In the genomic region with DNA sequence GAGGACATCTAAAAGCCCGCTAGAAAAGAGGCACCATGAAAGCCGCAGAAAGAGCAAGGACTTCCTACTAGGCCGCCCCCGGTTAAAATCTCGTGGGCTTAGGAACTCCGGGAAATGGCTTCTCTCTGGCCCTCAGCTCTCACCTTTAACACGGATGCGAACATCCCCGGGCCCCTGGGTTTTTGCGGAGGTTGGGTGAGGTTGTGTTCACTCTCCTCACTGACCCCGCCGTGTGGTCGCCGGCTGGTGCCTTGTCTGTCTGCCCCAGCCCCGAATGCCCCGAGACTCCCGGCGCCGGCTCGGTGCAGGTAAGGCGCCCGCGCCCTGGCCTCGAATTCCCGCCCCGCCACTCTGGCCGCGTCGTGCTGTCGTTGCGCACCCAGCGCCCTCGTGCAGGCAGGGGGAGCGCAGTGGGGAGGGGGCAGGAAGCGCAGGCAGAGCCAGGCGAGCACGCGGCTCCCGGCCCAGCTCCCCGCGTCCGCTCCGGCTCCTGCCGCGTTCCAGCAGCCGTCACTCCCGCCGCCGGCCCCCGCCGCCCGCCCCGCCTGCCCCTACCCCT, we compare ENCODE assay signal across 9 cellular contexts.
DNase-seq lines count a peak whose midpoint lies in the region; ATAC-seq and TF ChIP-seq lines count a peak whose summit lies in the region.
"Had no signal": no experiment of that assay in that cellular context is flagged by ENCODE, and none has a peak within 500 bp of the region (broad histone marks: within the 10 kb centered on the region; RNA-seq: fewer than 3 reads in every experiment).

Gene SHISAL2A, plus strand, starts transcription at position 437 of the 559 bp plus-strand sequence. CDS start 326 bp downstream, outside the sequence.

- no peak for TF ChIP-seq CTCF in GM12864 (IDR thresholded peaks at IDR 0.05; ENCODE audit: low read depth, low read length, missing control alignments)

- no peak for DNase-seq in GM12864 (ENCODE audit: low read depth)
- DNase-seq in activated naive CD8-positive, alpha-beta T cell treated with anti-CD3 and anti-CD28 coated beads, Interleukin-2, amount 50 U/mL, for 24 hours, result peak; percentile 61
- DNase-seq in iPS-NIHi11 (ENCODE audit: low spot score), result peak; percentile 76
- peak; percentile 63 for DNase-seq in stimulated activated CD4-positive, alpha-beta T cell treated with anti-CD3 and anti-CD28 coated beads, Interleukin-2, amount 100 ng/mL, for 24 hours
- DNase-seq in kidney glomerular epithelial cell (lab: John Stamatoyannopoulos, UW), result no peak

- H3K27ac Mint-ChIP-seq in activated naive CD8-positive, alpha-beta T cell treated with anti-CD3 and anti-CD28 coated beads, Interleukin-2, amount 50 U/mL, for 24 hours, result peak within 1 kb of the TSS; percentile 99

- H3K4me1 Mint-ChIP-seq in activated naive CD8-positive, alpha-beta T cell treated with anti-CD3 and anti-CD28 coated beads, Interleukin-2, amount 50 U/mL, for 24 hours, result peaks cover 59% of the 10 kb centered on the region

- ATAC-seq in SK-N-SH treated with all-trans-retinoic acid at 6 μM for 48 hours, result peak; percentile 48
- peak; percentile 3 for ATAC-seq in activated naive CD8-positive, alpha-beta T cell treated with anti-CD3 and anti-CD28 coated beads, Interleukin-2, amount 50 U/mL, for 24 hours
- ATAC-seq in HG03432 (IDR thresholded peaks at IDR 0.05; ENCODE audit: unreplicated experiment), result no peak
- no peak for ATAC-seq in HG02973 (IDR thresholded peaks at IDR 0.05; ENCODE audit: unreplicated experiment)

- no peaks in the 10 kb centered on the region for H3K36me3 Mint-ChIP-seq in activated naive CD8-positive, alpha-beta T cell treated with anti-CD3 and anti-CD28 coated beads, Interleukin-2, amount 50 U/mL, for 24 hours (ENCODE audit: low read depth)

- no peaks in the 10 kb centered on the region for H3K9me3 Mint-ChIP-seq in activated naive CD8-positive, alpha-beta T cell treated with anti-CD3 and anti-CD28 coated beads, Interleukin-2, amount 50 U/mL, for 24 hours

- H3K4me3 Mint-ChIP-seq in activated naive CD8-positive, alpha-beta T cell treated with anti-CD3 and anti-CD28 coated beads, Interleukin-2, amount 50 U/mL, for 24 hours, result peak within 1 kb of the TSS; percentile 89

- H3K27me3 Mint-ChIP-seq in activated naive CD8-positive, alpha-beta T cell treated with anti-CD3 and anti-CD28 coated beads, Interleukin-2, amount 50 U/mL, for 24 hours, result no peaks in the 10 kb centered on the region

- H3K4me3 ChIP-seq in GM12864 (ENCODE audit: low read depth, low read length), result peak within 1 kb of the TSS; percentile 41
- H3K4me3 ChIP-seq: PC-9 had no signal

TF ChIP-seq in SK-N-SH treated with all-trans-retinoic acid at 6 μM for 48 hours, 23 proteins besides CTCF, POLR2A, EP300 and RAD21:
- TF ChIP-seq TOX (CRISPR knock-in tag; IDR thresholded peaks at IDR 0.05; ENCODE audit: borderline replicate concordance), result no peak
- TF ChIP-seq, protein P1, sequence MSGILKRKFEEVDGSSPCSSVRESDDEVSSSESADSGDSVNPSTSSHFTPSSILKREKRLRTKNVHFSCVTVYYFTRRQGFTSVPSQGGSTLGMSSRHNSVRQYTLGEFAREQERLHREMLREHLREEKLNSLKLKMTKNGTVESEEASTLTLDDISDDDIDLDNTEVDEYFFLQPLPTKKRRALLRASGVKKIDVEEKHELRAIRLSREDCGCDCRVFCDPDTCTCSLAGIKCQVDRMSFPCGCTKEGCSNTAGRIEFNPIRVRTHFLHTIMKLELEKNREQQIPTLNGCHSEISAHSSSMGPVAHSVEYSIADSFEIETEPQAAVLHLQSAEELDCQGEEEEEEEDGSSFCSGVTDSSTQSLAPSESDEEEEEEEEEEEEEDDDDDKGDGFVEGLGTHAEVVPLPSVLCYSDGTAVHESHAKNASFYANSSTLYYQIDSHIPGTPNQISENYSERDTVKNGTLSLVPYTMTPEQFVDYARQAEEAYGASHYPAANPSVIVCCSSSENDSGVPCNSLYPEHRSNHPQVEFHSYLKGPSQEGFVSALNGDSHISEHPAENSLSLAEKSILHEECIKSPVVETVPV (CRISPR knock-in tag; IDR thresholded peaks at IDR 0.05), result no peak
- no peak for TF ChIP-seq CSDC2 (CRISPR knock-in tag; IDR thresholded peaks at IDR 0.05)
- no peak for TF ChIP-seq ZNF565 (CRISPR knock-in tag; conservative IDR thresholded peaks at IDR 0.05; ENCODE audit: low read depth)
- no peak for TF ChIP-seq BACH2 (CRISPR knock-in tag; IDR thresholded peaks at IDR 0.05; ENCODE audit: borderline replicate concordance)
- no peak for TF ChIP-seq TSHZ2 (CRISPR knock-in tag; IDR thresholded peaks at IDR 0.05)
- TF ChIP-seq ARNTL (CRISPR knock-in tag; IDR thresholded peaks at IDR 0.05; ENCODE audit: borderline replicate concordance, low read depth), result no peak

Comparison
In these comparisons a context has a peak if more than half of its experiments do, and no peak if none do; other contexts are left out.
1. DNase-seq: peak in activated naive CD8-positive, alpha-beta T cell treated with anti-CD3 and anti-CD28 coated beads, Interleukin-2, amount 50 U/mL, for 24 hours (single experiment), iPS-NIHi11 (single experiment) and stimulated activated CD4-positive, alpha-beta T cell treated with anti-CD3 and anti-CD28 coated beads, Interleukin-2, amount 100 ng/mL, for 24 hours (2 of 2); none in GM12864 (single experiment) and kidney glomerular epithelial cell (single experiment).
2. ATAC-seq: peak in SK-N-SH treated with all-trans-retinoic acid at 6 μM for 48 hours (single experiment) and activated naive CD8-positive, alpha-beta T cell treated with anti-CD3 and anti-CD28 coated beads, Interleukin-2, amount 50 U/mL, for 24 hours (single experiment); none in HG03432 (single experiment) and HG02973 (single experiment).